Comparison of ENCODE assay signal across 1 cellular context in genomic region chr21:43939443-43940328, GRCh38.
TF ChIP-seq lines count a peak whose summit lies in the region.

No MANE protein-coding gene starts in this region.

TF ChIP-seq in SK-N-SH treated with all-trans-retinoic acid at 6 μM for 48 hours, 23 proteins besides CTCF, POLR2A, EP300 and RAD21 (continued from another document):
- TF ChIP-seq, protein P1, sequence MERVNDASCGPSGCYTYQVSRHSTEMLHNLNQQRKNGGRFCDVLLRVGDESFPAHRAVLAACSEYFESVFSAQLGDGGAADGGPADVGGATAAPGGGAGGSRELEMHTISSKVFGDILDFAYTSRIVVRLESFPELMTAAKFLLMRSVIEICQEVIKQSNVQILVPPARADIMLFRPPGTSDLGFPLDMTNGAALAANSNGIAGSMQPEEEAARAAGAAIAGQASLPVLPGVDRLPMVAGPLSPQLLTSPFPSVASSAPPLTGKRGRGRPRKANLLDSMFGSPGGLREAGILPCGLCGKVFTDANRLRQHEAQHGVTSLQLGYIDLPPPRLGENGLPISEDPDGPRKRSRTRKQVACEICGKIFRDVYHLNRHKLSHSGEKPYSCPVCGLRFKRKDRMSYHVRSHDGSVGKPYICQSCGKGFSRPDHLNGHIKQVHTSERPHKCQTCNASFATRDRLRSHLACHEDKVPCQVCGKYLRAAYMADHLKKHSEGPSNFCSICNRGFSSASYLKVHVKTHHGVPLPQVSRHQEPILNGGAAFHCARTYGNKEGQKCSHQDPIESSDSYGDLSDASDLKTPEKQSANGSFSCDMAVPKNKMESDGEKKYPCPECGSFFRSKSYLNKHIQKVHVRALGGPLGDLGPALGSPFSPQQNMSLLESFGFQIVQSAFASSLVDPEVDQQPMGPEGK (CRISPR knock-in tag; IDR thresholded peaks at IDR 0.05; ENCODE audit: borderline replicate concordance), result no peak
- TF ChIP-seq BACH2 (CRISPR knock-in tag; IDR thresholded peaks at IDR 0.05; ENCODE audit: borderline replicate concordance), result no peak
- no peak for TF ChIP-seq TCF4 (CRISPR knock-in tag; IDR thresholded peaks at IDR 0.05; ENCODE audit: borderline replicate concordance)
- no peak for TF ChIP-seq GLIS3 (CRISPR knock-in tag; IDR thresholded peaks at IDR 0.05)
- no peak for TF ChIP-seq POU6F1 (CRISPR knock-in tag; IDR thresholded peaks at IDR 0.05; ENCODE audit: borderline replicate concordance, low read depth)
- TF ChIP-seq ESRRG (CRISPR knock-in tag; IDR thresholded peaks at IDR 0.05), result no peak
